ENCODE assay signal across 8 cellular contexts in the genomic region with DNA sequence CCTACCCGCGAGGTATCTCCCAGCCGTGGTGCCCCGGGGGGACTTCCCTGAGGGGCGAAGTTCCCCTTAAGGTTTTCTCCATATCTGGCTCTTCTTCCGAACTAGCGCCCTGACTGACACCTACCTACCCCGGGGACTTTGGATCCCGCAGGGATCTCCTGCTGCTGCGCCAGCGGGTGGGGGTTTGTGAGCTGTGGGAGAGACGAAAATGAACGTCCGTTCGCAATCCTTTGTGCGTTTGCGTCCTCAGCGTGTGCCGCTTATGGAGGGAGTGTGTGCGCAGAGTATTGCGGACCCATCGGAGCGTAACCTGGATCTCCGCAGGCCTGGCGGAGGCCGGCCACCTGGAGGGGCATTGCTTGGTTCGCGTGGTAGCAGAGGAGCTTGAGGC. TPM values are rescaled to one million over a fixed set of nuclear protein-coding genes. Genes with fewer than 3 reads are reported as not detected.
DNase-seq lines count a peak whose midpoint lies in the region; ATAC-seq and TF ChIP-seq lines count a peak whose summit lies in the region.

No MANE protein-coding gene starts in this region.

- H3K27me3 ChIP-seq in hepatocyte: no peaks in the 10 kb centered on the region

- H3K4me3 ChIP-seq in hepatocyte (peak overlapping the region; percentile 80), retinal pigment epithelial cell (ENCODE audit: low read length) (peak overlapping the region; percentile 95)

- peak overlapping the region; percentile 79 for H2AFZ ChIP-seq in hepatocyte

- WGBS in hepatocyte (ENCODE audit: low lambda C conversion rate, missing lambda C conversion rate): 0% methylated on average over 27 of the region's 28 CpGs

- H4K20me1 ChIP-seq in hepatocyte (ENCODE audit: insufficient read depth, poor library complexity, severe bottlenecking): no peaks in the 10 kb centered on the region

- peaks cover 19% of the 10 kb centered on the region for H3K4me1 ChIP-seq in hepatocyte (ENCODE audit: insufficient read depth)

- H3K9me3 ChIP-seq in hepatocyte (ENCODE audit: low read depth): no peaks in the 10 kb centered on the region

- peak; percentile 33 for ATAC-seq in HG03066 (IDR thresholded peaks at IDR 0.05; ENCODE audit: low read depth, unreplicated experiment)

- H3K79me2 ChIP-seq in hepatocyte: peaks cover 44% of the 10 kb centered on the region

- peaks cover 3% of the 10 kb centered on the region for H3K36me3 ChIP-seq in hepatocyte (replicated peaks; ENCODE audit: insufficient read depth, low read depth)

- no peak for TF ChIP-seq CTCF in hepatocyte (IDR thresholded peaks at IDR 0.05; ENCODE audit: poor library complexity)
- no peak for TF ChIP-seq CTCF in retinal pigment epithelial cell (conservative IDR thresholded peaks at IDR 0.05; ENCODE audit: low read depth, low read length)

- H3K4me2 ChIP-seq in hepatocyte: peak overlapping the region; percentile 77

- peak overlapping the region; percentile 94 for H3K27ac ChIP-seq in hepatocyte

- peak; percentile 5 to 9 for DNase-seq in stimulated activated CD4-positive, alpha-beta T cell treated with anti-CD3 and anti-CD28 coated beads, Interleukin-12 subunit alpha, Interleukin-12 subunit beta, amount 100 ng/mL, for 24 hours (ENCODE audit: low read depth in 2 of 2)
- no peak for DNase-seq in stimulated activated CD4-positive, alpha-beta T cell treated with anti-CD3 and anti-CD28 coated beads, Interleukin-4, amount 100 ng/mL, for 1 hour
- DNase-seq in NCI-H748 treated with DMSO at 0.1 percent for 48 hours (lab: John Stamatoyannopoulos, UW) (peak; percentile 0), amniotic epithelial cell (ENCODE audit: low read depth) (peak; percentile 45), hepatocyte (ENCODE audit: low spot score) (peak; percentile 61), retinal pigment epithelial cell (ENCODE audit: low read depth) (no peak), NCI-H187 (lab: John Stamatoyannopoulos, UW) (no peak)

- no peaks in the 10 kb centered on the region for H3K9me2 ChIP-seq in hepatocyte (replicated peaks; ENCODE audit: insufficient read depth)

RNA-seq across cellular contexts. Expression of a gene that starts 0.6 kb away (rescaled TPM):
- total RNA-seq in hepatocyte: 26.7 and 40.3 TPM in 2 replicates
- 37.0 and 49.3 TPM in 2 replicates for polyA plus RNA-seq in hepatocyte

Comparison
In these comparisons a context has a peak if more than half of its experiments do, and no peak if none do; other contexts are left out.
1. DNase-seq: peak in stimulated activated CD4-positive, alpha-beta T cell treated with anti-CD3 and anti-CD28 coated beads, Interleukin-12 subunit alpha, Interleukin-12 subunit beta, amount 100 ng/mL, for 24 hours (2 of 2), NCI-H748 treated with DMSO at 0.1 percent for 48 hours (single experiment), amniotic epithelial cell (single experiment) and hepatocyte (single experiment); none in stimulated activated CD4-positive, alpha-beta T cell treated with anti-CD3 and anti-CD28 coated beads, Interleukin-4, amount 100 ng/mL, for 1 hour (single experiment), retinal pigment epithelial cell (single experiment) and NCI-H187 (0 of 2).